12 cellular contexts compared by ENCODE assay signal in the genomic region with DNA sequence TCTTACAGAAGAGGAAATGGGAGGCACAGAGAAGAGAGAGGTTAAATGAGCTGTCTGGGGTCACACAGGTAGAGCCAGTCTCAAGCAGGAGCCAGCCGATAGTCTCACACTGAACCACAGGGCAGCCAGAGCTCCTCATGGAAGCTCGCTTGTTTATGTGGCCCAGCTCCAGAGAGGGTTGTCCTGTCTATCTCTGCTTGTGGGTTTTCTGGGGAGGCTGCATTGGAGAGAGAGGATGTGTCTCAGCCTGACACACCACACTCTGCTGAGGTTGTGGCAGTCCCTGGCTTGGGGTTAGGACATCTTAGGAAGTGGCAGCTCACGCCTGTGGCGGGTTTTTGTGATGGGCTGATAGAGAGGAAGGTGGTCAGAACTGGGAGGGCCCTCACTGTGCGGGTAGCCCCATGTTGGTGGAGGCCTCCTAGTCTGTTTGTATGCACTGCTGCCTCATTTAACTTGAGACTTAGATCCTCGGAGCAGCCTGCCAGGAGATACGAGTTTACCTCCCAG. TPM values are rescaled to one million over a fixed set of nuclear protein-coding genes. Genes with fewer than 3 reads are reported as not detected.
"Had no signal": no experiment of that assay in that cellular context is flagged by ENCODE, and none has a peak within 500 bp of the region (broad histone marks: within the 10 kb centered on the region; RNA-seq: fewer than 3 reads in every experiment).

No MANE protein-coding gene starts in this region.

- H3K27ac Mint-ChIP-seq: activated naive CD4-positive, alpha-beta T cell treated with anti-CD3 and anti-CD28 coated beads, Interleukin-2, amount 10 ng/mL, durations not matched to agents 7 days and 5 days; activated T-helper 2 cell treated with anti-CD3 and anti-CD28 coated beads, Interferon-gamma antibody, Interleukin-2, Interleukin-4, amounts not matched to agents 10 μg/mL and 5 μg/mL and 100 μg/mL, durations not matched to agents 14 hours and 24 hours and 36 hours; naive thymus-derived CD8-positive, alpha-beta T cell; stimulated activated naive CD8-positive, alpha-beta T cell treated with anti-CD3 and anti-CD28 coated beads, Interleukin-15, Interleukin-2, amounts not matched to agents 100 ng/mL and 50 ng/mL, for 24 hours; T-helper 2 cell treated with Interferon-gamma antibody and Interleukin-4, amounts not matched to agents 5 μg/mL and 100 μg/mL, for 36 hours had no signal

- H3K36me3 ChIP-seq: upper lobe of right lung had no signal

- H3K4me3 ChIP-seq: lung, testis, upper lobe of right lung had no signal

- H3K4me1 ChIP-seq: testis had no signal

- H3K27ac ChIP-seq: testis, upper lobe of right lung had no signal

- H3K36me3 Mint-ChIP-seq: activated naive CD4-positive, alpha-beta T cell treated with anti-CD3 and anti-CD28 coated beads, Interleukin-2, amount 10 ng/mL, durations not matched to agents 7 days and 5 days; naive thymus-derived CD8-positive, alpha-beta T cell had no signal

- H3K27me3 ChIP-seq: testis, upper lobe of right lung had no signal

- DNase-seq: activated CD4-positive, CD25-positive, alpha-beta regulatory T cell treated with anti-CD3 and anti-CD28 coated beads, Interleukin-2, amount 50 U/mL, for 72 hours; amygdala; left cardiac atrium; naive thymus-derived CD8-positive, alpha-beta T cell; upper lobe of right lung had no signal

- H3K27me3 Mint-ChIP-seq: stimulated activated naive CD8-positive, alpha-beta T cell treated with anti-CD3 and anti-CD28 coated beads, Interleukin-15, Interleukin-2, amounts not matched to agents 100 ng/mL and 50 ng/mL, for 24 hours had no signal

- H3K9me3 Mint-ChIP-seq: activated naive CD4-positive, alpha-beta T cell treated with anti-CD3 and anti-CD28 coated beads, Interleukin-2, amount 10 ng/mL, durations not matched to agents 7 days and 5 days; activated T-helper 2 cell treated with anti-CD3 and anti-CD28 coated beads, Interferon-gamma antibody, Interleukin-2, Interleukin-4, amounts not matched to agents 10 μg/mL and 5 μg/mL and 100 μg/mL, durations not matched to agents 14 hours and 24 hours and 36 hours; naive thymus-derived CD8-positive, alpha-beta T cell; stimulated activated naive CD8-positive, alpha-beta T cell treated with anti-CD3 and anti-CD28 coated beads, Interleukin-15, Interleukin-2, amounts not matched to agents 100 ng/mL and 50 ng/mL, for 24 hours; T-helper 2 cell treated with Interferon-gamma antibody and Interleukin-4, amounts not matched to agents 5 μg/mL and 100 μg/mL, for 36 hours had no signal

- H3K4me1 Mint-ChIP-seq: activated naive CD4-positive, alpha-beta T cell treated with anti-CD3 and anti-CD28 coated beads, Interleukin-2, amount 10 ng/mL, durations not matched to agents 7 days and 5 days had no signal

- H3K4me3 Mint-ChIP-seq: activated naive CD4-positive, alpha-beta T cell treated with anti-CD3 and anti-CD28 coated beads, Interleukin-2, amount 10 ng/mL, durations not matched to agents 7 days and 5 days; naive thymus-derived CD8-positive, alpha-beta T cell; stimulated activated naive CD8-positive, alpha-beta T cell treated with anti-CD3 and anti-CD28 coated beads, Interleukin-15, Interleukin-2, amounts not matched to agents 100 ng/mL and 50 ng/mL, for 24 hours; T-helper 2 cell treated with Interferon-gamma antibody and Interleukin-4, amounts not matched to agents 5 μg/mL and 100 μg/mL, for 36 hours had no signal

- H3K9me3 ChIP-seq: testis, upper lobe of right lung had no signal

- ATAC-seq: esophagus mucosa; naive thymus-derived CD8-positive, alpha-beta T cell; upper lobe of right lung had no signal

RNA-seq across cellular contexts. Expression of a gene that starts 52.3 kb away (rescaled TPM):
- total RNA-seq: naive thymus-derived CD8-positive, alpha-beta T cell had no signal
